In the genomic region with DNA sequence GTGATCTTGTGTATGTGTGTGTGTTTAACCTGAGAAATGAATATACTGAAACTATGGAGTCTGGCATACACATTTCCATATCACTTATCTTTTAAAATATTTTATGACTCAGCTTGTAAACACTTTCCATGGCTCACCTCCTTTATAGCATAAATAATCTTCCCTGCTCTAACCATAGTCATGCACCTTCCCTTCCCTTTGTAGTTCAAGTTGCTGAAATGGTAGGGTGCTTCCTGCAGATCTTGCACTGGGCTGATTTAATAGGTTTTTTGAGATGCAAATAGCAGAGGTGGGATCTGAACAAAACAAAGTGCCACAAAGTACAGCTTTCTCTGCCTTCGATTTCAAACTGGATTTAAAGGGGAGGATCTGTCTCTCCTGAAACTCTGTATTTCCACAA, we compare ENCODE assay signal across 18 cellular contexts.
DNase-seq lines count a peak whose midpoint lies in the region; TF ChIP-seq lines count a peak whose summit lies in the region.
"Had no signal": no experiment of that assay in that cellular context is flagged by ENCODE, and none has a peak within 500 bp of the region (broad histone marks: within the 10 kb centered on the region; RNA-seq: fewer than 3 reads in every experiment).

No MANE protein-coding gene starts in this region.

- no peaks in the 10 kb centered on the region for H3K36me3 ChIP-seq in iPS-18a (ENCODE audit: control insufficient read depth, low read depth, low read length)

- no peak overlapping the region for H3K27ac ChIP-seq in iPS-18a (ENCODE audit: low read length)
- H3K27ac ChIP-seq: 22Rv1, PC-9 had no signal

- peak; percentile 0 for DNase-seq in DMS53 (lab: John Stamatoyannopoulos, UW)
- no peak for DNase-seq in DMS53 treated with DMSO at 0.1 percent for 48 hours (lab: John Stamatoyannopoulos, UW; ENCODE audit: unreplicated experiment)
- DNase-seq in astrocyte of the hippocampus (ENCODE audit: low read depth, low spot score), result peak; percentile 8
- DNase-seq in retina, result no peak
- no peak for DNase-seq in DMS79 (lab: John Stamatoyannopoulos, UW)
- no peak for DNase-seq in NCI-H1048 (lab: John Stamatoyannopoulos, UW)
- DNase-seq in CD14-positive monocyte (ENCODE audit: low spot score), result no peak
- DNase-seq: C1 segment of cervical spinal cord; DMS79 treated with DMSO at 0.1 percent for 48 hours; GDM1; GOT3; NCI-H2227 treated with DMSO at 0.1 percent for 48 hours; NCI-H526 treated with DMSO at 0.1 percent for 48 hours; NK-92 treated with Interleukin-12 subunit alpha and Interleukin-12 subunit beta, amount 100 ng/mL, for 24 hours; PC-9 had no signal

- TF ChIP-seq CTCF in CD14-positive monocyte (IDR thresholded peaks at IDR 0.05), result no peak

- H3K36me3 Mint-ChIP-seq in CD14-positive monocyte, result no peaks in the 10 kb centered on the region
- H3K36me3 Mint-ChIP-seq: IgD-negative memory B cell had no signal

- peaks cover 4% of the 10 kb centered on the region for H3K9me3 ChIP-seq in iPS-18a (ENCODE audit: control insufficient read depth, low read depth, low read length)

- H3K4me1 ChIP-seq in iPS-18a (ENCODE audit: control insufficient read depth, low read depth, low read length), result peaks cover 36% of the 10 kb centered on the region

- H3K9ac ChIP-seq in iPS-18a (ENCODE audit: low read length), result no peak overlapping the region

- H3K4me3 Mint-ChIP-seq in CD14-positive monocyte, result no peak overlapping the region

- peaks cover 0 to 15% (median 4%) of the 10 kb centered on the region in 7 donors for H3K9me3 Mint-ChIP-seq in CD14-positive monocyte

- H3K27me3 ChIP-seq in iPS-18a (ENCODE audit: control insufficient read depth, insufficient read depth, low read length), result no peaks in the 10 kb centered on the region

- no peaks in the 10 kb centered on the region for H3K4me1 Mint-ChIP-seq in CD14-positive monocyte
- H3K4me1 Mint-ChIP-seq: IgD-negative memory B cell had no signal

- H3K4me3 ChIP-seq in iPS-18a (ENCODE audit: low read length), result peak overlapping the region; percentile 2
- H3K4me3 ChIP-seq: PC-9 had no signal

- intact Hi-C loops in CD14-positive monocyte (cut with micrococcal nuclease), result no loop called here

- no peaks in the 10 kb centered on the region for H3K27me3 Mint-ChIP-seq in CD14-positive monocyte (ENCODE audit: low read depth in 3 of 3)
- H3K27me3 Mint-ChIP-seq: IgD-negative memory B cell had no signal

- H3K27ac Mint-ChIP-seq in CD14-positive monocyte, result no peak overlapping the region
- H3K27ac Mint-ChIP-seq: IgD-negative memory B cell had no signal

Comparison
In these comparisons a context has a peak if more than half of its experiments do, and no peak if none do; other contexts are left out.
1. DNase-seq: peak in DMS53 (single experiment) and astrocyte of the hippocampus (single experiment); none in DMS53 treated with DMSO at 0.1 percent for 48 hours (single experiment), retina (single experiment), DMS79 (single experiment), NCI-H1048 (single experiment) and CD14-positive monocyte (single experiment).